ENCODE assay signal across 8 cellular contexts in genomic region chr16:84116720-84117481, GRCh38. TPM values are rescaled to one million over a fixed set of nuclear protein-coding genes. Genes with fewer than 3 reads are reported as not detected.
A peak's percentile ranks its signal among the peaks of the same experiment; 100 is the strongest.
DNase-seq lines count a peak whose midpoint lies in the region; ATAC-seq, FAIRE-seq and TF ChIP-seq lines count a peak whose summit lies in the region.

MBTPS1 (minus strand) TSS chr16:84116942; CDS start chr16:84101783, 15,159 bp downstream.

- ATAC-seq in GM21526 (IDR thresholded peaks at IDR 0.05; ENCODE audit: low FRiP score, unreplicated experiment), result peak; percentile 85

- TF ChIP-seq CTCF in D721Med (IDR thresholded peaks at IDR 0.05; ENCODE audit: insufficient read depth, missing control alignments) (no peak), OCI-LY3 (IDR thresholded peaks at IDR 0.05; ENCODE audit: low read depth, low read length) (no peak)

- peak within 1 kb of the TSS; percentile 84 for H3K9ac ChIP-seq in OCI-LY3 (ENCODE audit: low read length)

- H3K4me1 ChIP-seq in OCI-LY3 (ENCODE audit: low read length), result peaks cover 11% of the 10 kb centered on the region; the same call in 1 of the 2 replicates
- H3K4me1 ChIP-seq in mononuclear cell (ENCODE audit: insufficient read depth, low read length), result peaks cover 36% of the 10 kb centered on the region

- FAIRE-seq in D721Med (lab: Jason Lieb, UNC), result no peak

- H3K27ac ChIP-seq in OCI-LY3 (ENCODE audit: low read length), result peak within 1 kb of the TSS; percentile 57

- no peaks in the 10 kb centered on the region for H3K27me3 ChIP-seq in OCI-LY3 (ENCODE audit: low read depth, low read length)
- H3K27me3 ChIP-seq in mononuclear cell (ENCODE audit: insufficient read depth, low read length), result no peaks in the 10 kb centered on the region

- DNase-seq in D721Med (ENCODE audit: insufficient read length, low spot score), result peak; percentile 51
- peak; percentile 95 for DNase-seq in HuH-7.5 (ENCODE audit: low spot score)
- peak; percentile 97 for DNase-seq in activated T-cell treated with anti-CD3 and anti-CD28 coated beads for 1 hour (ENCODE audit: low read depth)
- peak; percentile 94 for DNase-seq in epidermal melanocyte (ENCODE audit: insufficient read length, low spot score)
- peak; percentile 96 to 97 for DNase-seq in stimulated activated CD8-positive, alpha-beta memory T cell treated with anti-CD3 and anti-CD28 coated beads, Interleukin-4, amount 100 ng/mL, for 1 hour (ENCODE audit: low read depth in 2 of 2, low spot score in 1 of 2)

- H4K20me1 ChIP-seq in OCI-LY3 (ENCODE audit: insufficient read depth, low read length), result peaks cover 6% of the 10 kb centered on the region

- peak within 1 kb of the TSS; percentile 87 for H3K4me2 ChIP-seq in OCI-LY3 (ENCODE audit: low read length)

- H3K9me3 ChIP-seq in OCI-LY3 (ENCODE audit: insufficient read depth, low read length), result no peaks in the 10 kb centered on the region
- H3K9me3 ChIP-seq in mononuclear cell (ENCODE audit: low read depth, low read length), result no peaks in the 10 kb centered on the region

- peaks cover 34% of the 10 kb centered on the region for H3K79me2 ChIP-seq in OCI-LY3 (ENCODE audit: low read length)

- peak within 1 kb of the TSS; percentile 82 for H3K4me3 ChIP-seq in OCI-LY3 (ENCODE audit: low read length)
- peak within 1 kb of the TSS; percentile 85 for H3K4me3 ChIP-seq in mononuclear cell (ENCODE audit: low read length)

- no peaks in the 10 kb centered on the region for H3K36me3 ChIP-seq in OCI-LY3 (replicated peaks; ENCODE audit: low read depth, low read length)

- peak within 1 kb of the TSS; percentile 82 for H2AFZ ChIP-seq in OCI-LY3 (ENCODE audit: low read depth, low read length)

RNA-seq across cellular contexts. Expression of gene MBTPS1, which starts in this region (rescaled TPM):
- 89.3 TPM for total RNA-seq in mononuclear cell

Comparison
In these comparisons a context has a peak if more than half of its experiments do, and no peak if none do; other contexts are left out.
1. Peak in every context shown above with its lines: DNase-seq, ATAC-seq, H3K4me3 ChIP-seq and H3K27ac ChIP-seq.